ENCODE assay signal across 20 cellular contexts in genomic region chr21:15241997-15242767, GRCh38.
A peak's percentile ranks its signal among the peaks of the same experiment; 100 is the strongest.
DNase-seq lines count a peak whose midpoint lies in the region; ATAC-seq, FAIRE-seq and TF ChIP-seq lines count a peak whose summit lies in the region.
"Had no signal": no experiment of that assay in that cellular context is flagged by ENCODE, and none has a peak within 500 bp of the region (broad histone marks: within the 10 kb centered on the region; RNA-seq: fewer than 3 reads in every experiment).

No MANE protein-coding gene starts in this region.

- no peaks in the 10 kb centered on the region for H4K20me1 ChIP-seq in H1 (replicated peaks in 1 of 2; ENCODE audit: control insufficient read depth in 1 of 2, insufficient read depth in 2 of 2, low read length in 2 of 2)

- peak; percentile 10; the same call in 1 of the 2 replicates for TF ChIP-seq CTCF in C4-2B (conservative IDR thresholded peaks at IDR 0.05)
- peak; percentile 24; the same call in 1 of the 2 replicates for TF ChIP-seq CTCF in LNCAP (IDR thresholded peaks at IDR 0.05)
- TF ChIP-seq CTCF in H1 (IDR thresholded peaks at IDR 0.05; ENCODE audit: control extremely low read depth in 1 of 3, insufficient read depth in 1 of 3, low read depth in 1 of 3, low read length in 3 of 3), result no peak
- TF ChIP-seq CTCF in left lung (IDR thresholded peaks at IDR 0.05), result no peak

- FAIRE-seq in H1 (lab: Jason Lieb, UNC) (peak; percentile 94), GM12891 (lab: Jason Lieb, UNC) (no peak)

- H4K91ac ChIP-seq in H1 (replicated peaks; ENCODE audit: insufficient read length, low read length), result no peak overlapping the region

- POLR2A ChIA-PET in H1 (lab: Charles Lee; ENCODE audit: partially characterized antibody), result no interaction called here

- DNase-seq in H1 (ENCODE audit: low read depth in 1 of 2, low spot score in 2 of 2), result peak; percentile 48 to 56
- no peak for DNase-seq in left lung
- DNase-seq in putamen (ENCODE audit: low spot score), result no peak
- no peak for DNase-seq in DMS114 treated with DMSO at 0.1 percent for 48 hours (lab: John Stamatoyannopoulos, UW; ENCODE audit: unreplicated experiment)
- DNase-seq in GM12891 (ENCODE audit: insufficient read length, low spot score), result no peak
- DNase-seq: ACHN; activated CD4-positive, alpha-beta T cell treated with anti-CD3 and anti-CD28 coated beads, Interleukin-2, amount 50 U/mL, for 1 hour; CD8-positive, alpha-beta memory T cell; hypothalamus; naive thymus-derived CD8-positive, alpha-beta T cell; NCI-H187 treated with DMSO at 0.1 percent for 48 hours; NCI-H524; psoas muscle had no signal

- no peaks in the 10 kb centered on the region for H3K79me1 ChIP-seq in H1 (ENCODE audit: low read depth, low read length)

- H3K27ac ChIP-seq in C4-2B (no peak overlapping the region), H1 (ENCODE audit: low read depth, low read length) (no peak overlapping the region), left lung (no peak overlapping the region)
- H3K27ac ChIP-seq: cardiac muscle cell, GM23248, psoas muscle had no signal

- H3K23ac ChIP-seq in H1 (ENCODE audit: insufficient read length), result no peak overlapping the region

- H3K23me2 ChIP-seq in H1 (ENCODE audit: low read depth, low read length), result no peaks in the 10 kb centered on the region

- no peak for TF ChIP-seq EP300 in H1 (IDR thresholded peaks at IDR 0.05; ENCODE audit: borderline replicate concordance in 1 of 2, low read depth in 2 of 2, low read length in 2 of 2)

- H3K79me2 ChIP-seq in H1 (ENCODE audit: control insufficient read depth in 1 of 2, insufficient read depth in 2 of 2, low read length in 2 of 2), result no peaks in the 10 kb centered on the region

- H3K14ac ChIP-seq in H1 (ENCODE audit: insufficient read length), result no peak overlapping the region

- no peak overlapping the region for H4K8ac ChIP-seq in H1 (ENCODE audit: extremely low read depth, insufficient read depth, low read length)

- TF ChIP-seq POLR2A in H1 (IDR thresholded peaks at IDR 0.05; ENCODE audit: control extremely low read depth in 1 of 2, low read depth in 2 of 2, low read length in 2 of 2), result no peak
- TF ChIP-seq POLR2A in GM12891 (IDR thresholded peaks at IDR 0.05; ENCODE audit: low read depth, low read length), result no peak

- H2BK5ac ChIP-seq in H1 (ENCODE audit: low read depth, low read length), result no peak overlapping the region

- H2BK120ac ChIP-seq in H1 (replicated peaks; ENCODE audit: low read depth, low read length), result no peak overlapping the region

- no peak overlapping the region for H2BK12ac ChIP-seq in H1 (ENCODE audit: low read depth, low read length)

- CTCF ChIA-PET in H1 (lab: Charles Lee; ENCODE audit: partially characterized antibody), result interaction anchor here (0.7 to 1.5 kb wide), 3 partner anchors 241 to 699 kb away, joined by 3 read pairs; no protein-coding TSS in a partner anchor

- H3K27me3 ChIP-seq in H1 (replicated peaks in 1 of 4; ENCODE audit: control insufficient read depth in 3 of 4, extremely low read depth in 1 of 4, insufficient read depth in 3 of 4, low read length in 3 of 4) (peaks cover 0 to 23% (median 2%) of the 10 kb centered on the region in 4 experiments; a peak in 4 of 7 replicates), left lung (no peaks in the 10 kb centered on the region)
- H3K27me3 ChIP-seq: cardiac muscle cell had no signal

- peak; percentile 67 for ATAC-seq in left lung
- ATAC-seq in HG03095 (IDR thresholded peaks at IDR 0.05; ENCODE audit: unreplicated experiment), result no peak
- ATAC-seq: naive thymus-derived CD8-positive, alpha-beta T cell; Panc1; psoas muscle; SK-N-SH treated with all-trans-retinoic acid at 6 μM for 48 hours had no signal

- H3K4me1 ChIP-seq in H1 (replicated peaks in 1 of 4; ENCODE audit: control insufficient read depth in 3 of 4, insufficient read depth in 4 of 4, low read length in 3 of 4) (peaks cover 3 to 10% (median 5%) of the 10 kb centered on the region in 4 experiments; a peak in 6 of 7 replicates), left lung (no peaks in the 10 kb centered on the region)
- H3K4me1 ChIP-seq: psoas muscle had no signal

- 0% methylated on average over 2 of the region's 2 CpGs; no CpG with 5 or more reads in 1 of the 2 experiments for WGBS in H1 (ENCODE audit: extremely low coverage in 1 of 2, insufficient coverage in 1 of 2, insufficient read length in 1 of 2, insufficient replicate concordance in 2 of 2, low coverage in 1 of 2, low lambda C conversion rate in 2 of 2, missing lambda C conversion rate in 1 of 2), 2 experiments

- peak overlapping the region in 1 of 4 experiments; percentile 27; a peak in 1 of 8 replicates for H3K4me3 ChIP-seq in H1 (ENCODE audit: extremely low read depth in 1 of 4, insufficient read depth in 2 of 4, low read depth in 3 of 4, low read length in 4 of 4)
- H3K4me3 ChIP-seq in left lung, result no peak overlapping the region
- H3K4me3 ChIP-seq: cardiac muscle cell, GM23248, psoas muscle had no signal

- H3K4me2 ChIP-seq in H1 (ENCODE audit: insufficient read depth in 1 of 2, low read depth in 2 of 2, low read length in 2 of 2), result peak overlapping the region; percentile 14 to 47; a peak in 3 of 4 replicates

- no peak overlapping the region for H3K9ac ChIP-seq in H1 (replicated peaks in 1 of 4; ENCODE audit: extremely low read depth in 1 of 4, low read depth in 3 of 4, low read length in 3 of 4)
- H3K9ac ChIP-seq: GM23248 had no signal

- H3K4ac ChIP-seq in H1 (replicated peaks; ENCODE audit: insufficient read length, low read depth, low read length), result no peak overlapping the region

- H2AK5ac ChIP-seq in H1 (ENCODE audit: low read depth, low read length), result no peak overlapping the region

- H3K9me3 ChIP-seq in H1 (ENCODE audit: insufficient read depth in 2 of 2, low read depth in 1 of 2, low read length in 1 of 2) (no peaks in the 10 kb centered on the region), left lung (no peaks in the 10 kb centered on the region)
- H3K9me3 ChIP-seq: psoas muscle had no signal

- no peak overlapping the region for H3K56ac ChIP-seq in H1 (replicated peaks; ENCODE audit: insufficient read length, low read depth, low read length)

- intact Hi-C loops in left lung (cut with DNase I), result no loop called here

- H2BK20ac ChIP-seq in H1 (ENCODE audit: low read length), result no peak overlapping the region

- H3K36me3 ChIP-seq in H1 (ENCODE audit: control insufficient read depth in 2 of 4, insufficient read depth in 4 of 4, low read length in 3 of 4), result no peaks in the 10 kb centered on the region
- no peaks in the 10 kb centered on the region for H3K36me3 ChIP-seq in left lung
- H3K36me3 ChIP-seq: cardiac muscle cell had no signal

- no peak overlapping the region for H4K5ac ChIP-seq in H1 (ENCODE audit: insufficient read length, low read depth, low read length)

- TF ChIP-seq RAD21 in H1 (IDR thresholded peaks at IDR 0.05 in 1 of 2, conservative IDR thresholded peaks at IDR 0.05 in 1 of 2; ENCODE audit: low read depth in 2 of 2, low read length in 2 of 2), result peak in 1 of 2 experiments; percentile 30; a peak in 2 of 4 replicates

- no peak overlapping the region for H2AFZ ChIP-seq in H1 (ENCODE audit: low read length)
- H2AFZ ChIP-seq: GM23248 had no signal

- no peak overlapping the region for H2BK15ac ChIP-seq in H1 (ENCODE audit: low read length)

- H3K18ac ChIP-seq in H1 (ENCODE audit: extremely low read depth, low read length), result no peak overlapping the region

TF ChIP-seq in H1, 55 proteins besides CTCF, POLR2A, EP300 and RAD21 (continues in another document):
- TF ChIP-seq CHD2 (IDR thresholded peaks at IDR 0.05; ENCODE audit: low read length) (no peak), TAF1 (IDR thresholded peaks at IDR 0.05; ENCODE audit: low read depth, low read length) (no peak), HDAC2 (IDR thresholded peaks at IDR 0.05; ENCODE audit: borderline replicate concordance in 1 of 2, low read depth in 2 of 2, low read length in 2 of 2) (peak in 1 of 2 experiments; percentile 31; a peak in 1 of 4 replicates), SP2 (IDR thresholded peaks at IDR 0.05; ENCODE audit: low read length) (no peak), ASH2L (IDR thresholded peaks at IDR 0.05; ENCODE audit: low read length) (peak; percentile 22), MAX (IDR thresholded peaks at IDR 0.05) (no peak), NANOG (IDR thresholded peaks at IDR 0.05; ENCODE audit: insufficient read depth, low read depth, low read length, poor library complexity, severe bottlenecking) (no peak), CEBPB (IDR thresholded peaks at IDR 0.05; ENCODE audit: low read depth, low read length) (no peak), ZNF274 (IDR thresholded peaks at IDR 0.05; ENCODE audit: borderline replicate concordance, extremely low read depth, low read length) (no peak), MAFK (IDR thresholded peaks at IDR 0.05; ENCODE audit: low read depth, low read length) (no peak), SRF (IDR thresholded peaks at IDR 0.05; ENCODE audit: low read depth, low read length) (no peak), EGR1 (IDR thresholded peaks at IDR 0.05; ENCODE audit: borderline replicate concordance, low read depth, low read length) (no peak)

TF ChIP-seq in GM12891, 5 proteins besides CTCF, POLR2A, EP300 and RAD21:
- TF ChIP-seq PAX5 (IDR thresholded peaks at IDR 0.05; ENCODE audit: insufficient read depth, low read length, severe bottlenecking) (no peak), POU2F2 (IDR thresholded peaks at IDR 0.05; ENCODE audit: low read depth, low read length) (no peak), POLR2AphosphoS5 (IDR thresholded peaks at IDR 0.05; ENCODE audit: low read depth, low read length) (no peak), TAF1 (IDR thresholded peaks at IDR 0.05; ENCODE audit: low read depth, low read length) (no peak), SPI1 (IDR thresholded peaks at IDR 0.05; ENCODE audit: low read depth, low read length) (no peak)

Comparison
In these comparisons a context has a peak if more than half of its experiments do, and no peak if none do; other contexts are left out.
1. CTCF ChIP-seq: peak in C4-2B (single experiment) and LNCAP (single experiment); none in H1 (0 of 3) and left lung (0 of 2).
2. DNase-seq: peak in H1 (2 of 2); none in left lung (0 of 2), putamen (single experiment), DMS114 treated with DMSO at 0.1 percent for 48 hours (single experiment) and GM12891 (single experiment).